ENCODE assay signal across 28 cellular contexts in the genomic region with DNA sequence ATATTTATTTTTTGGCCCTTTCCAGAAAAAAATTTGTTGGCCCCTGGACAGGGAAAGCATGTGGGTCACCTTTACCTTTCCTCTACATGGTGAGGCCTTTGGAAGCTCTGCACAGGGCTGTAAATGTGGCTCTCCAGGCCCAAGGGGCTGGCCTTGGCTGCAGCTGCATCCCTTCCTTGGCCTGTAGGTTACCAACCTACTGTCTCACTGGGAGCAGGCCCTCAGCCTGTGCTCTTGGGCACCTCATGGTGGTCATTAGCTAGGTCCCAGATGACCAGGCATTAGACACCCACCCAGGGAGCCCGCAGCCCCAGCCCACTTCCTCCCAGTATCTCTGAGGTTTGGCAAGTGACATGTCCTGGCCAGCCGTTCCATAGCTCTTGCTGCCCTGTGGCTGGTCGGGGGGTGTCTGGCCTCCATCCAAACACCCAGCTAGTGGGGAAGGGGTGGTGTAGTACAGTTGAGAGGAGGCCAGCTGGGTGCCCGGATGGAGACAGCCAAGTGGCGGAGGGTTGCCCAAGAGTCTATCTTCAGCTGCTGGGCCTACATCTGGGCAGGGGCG. TPM values are rescaled to one million over a fixed set of nuclear protein-coding genes. Genes with fewer than 3 reads are reported as not detected.
DNase-seq lines count a peak whose midpoint lies in the region; ATAC-seq and TF ChIP-seq lines count a peak whose summit lies in the region.
"Had no signal": no experiment of that assay in that cellular context is flagged by ENCODE, and none has a peak within 500 bp of the region (broad histone marks: within the 10 kb centered on the region; RNA-seq: fewer than 3 reads in every experiment).

No MANE protein-coding gene starts in this region.

- H3K79me1 ChIP-seq in H9 (ENCODE audit: insufficient read depth, low read depth, low read length, poor library complexity, severe bottlenecking) (no peaks in the 10 kb centered on the region), IMR-90 (ENCODE audit: low read depth in 1 of 2, low read length in 2 of 2) (no peaks in the 10 kb centered on the region), neuronal stem cell (ENCODE audit: low read depth, low read length) (no peaks in the 10 kb centered on the region)

- H3T11ph ChIP-seq in H9 (ENCODE audit: low read length), result no peak overlapping the region

- H3K9ac ChIP-seq in H9 (ENCODE audit: extremely low read depth, insufficient read length, low read length) (no peak overlapping the region), IMR-90 (ENCODE audit: low read depth, low read length) (no peak overlapping the region), endodermal cell (ENCODE audit: extremely low read depth, low read length, poor library complexity, severe bottlenecking) (no peak overlapping the region), neuronal stem cell (ENCODE audit: low read depth, low read length, poor library complexity) (no peak overlapping the region)
- H3K9ac ChIP-seq: SK-N-SH had no signal

- H3K36me3 Mint-ChIP-seq in H9 (ENCODE audit: insufficient read depth in 1 of 3, low read depth in 3 of 3) (no peaks in the 10 kb centered on the region), endodermal cell (ENCODE audit: low read depth) (no peaks in the 10 kb centered on the region)
- H3K36me3 Mint-ChIP-seq: CD4-positive, alpha-beta memory T cell had no signal

- no peak overlapping the region for H2AK9ac ChIP-seq in IMR-90 (replicated peaks; ENCODE audit: low read depth, low read length, poor library complexity)

- H4K5ac ChIP-seq in H9 (ENCODE audit: insufficient read length, low read depth, low read length) (no peak overlapping the region), IMR-90 (ENCODE audit: low read depth, low read length) (no peak overlapping the region)

- DNase-seq in H9 (no peak), IMR-90 (no peak), endodermal cell (peak; percentile 53), neuronal stem cell (ENCODE audit: low spot score) (no peak), pons (ENCODE audit: low spot score) (no peak), omental fat pad (ENCODE audit: low spot score) (no peak), kidney glomerular epithelial cell (lab: John Stamatoyannopoulos, UW) (no peak)
- DNase-seq: C1 segment of cervical spinal cord; CD4-positive, alpha-beta memory T cell; COR-L47; DMS79; EL; GDM1; KBM-7; NCI-H1417; NCI-H187; NCI-H2081 treated with DMSO at 0.1 percent for 48 hours; NCI-H2171; NCI-H226; NCI-H510A; NCI-H774; SK-N-SH; SW 1271 had no signal

- no peak overlapping the region for H2BK120ac ChIP-seq in H9 (ENCODE audit: low read depth, low read length, poor library complexity, severe bottlenecking)
- H2BK120ac ChIP-seq in IMR-90 (ENCODE audit: low read depth, low read length), result no peak overlapping the region
- H2BK120ac ChIP-seq in neuronal stem cell (ENCODE audit: low read depth, low read length), result peak overlapping the region; percentile 44

- no peaks in the 10 kb centered on the region for H3K79me2 ChIP-seq in H9 (ENCODE audit: insufficient read depth, low read length)

- H2BK12ac ChIP-seq in H9 (ENCODE audit: insufficient read length, low read depth, low read length) (no peak overlapping the region), neuronal stem cell (ENCODE audit: low read length) (peak overlapping the region; percentile 66)

- H3K27me3 Mint-ChIP-seq in H9 (ENCODE audit: low read depth), result no peaks in the 10 kb centered on the region
- no peaks in the 10 kb centered on the region for H3K27me3 Mint-ChIP-seq in endodermal cell (ENCODE audit: insufficient read depth)

- peaks cover 18 to 23% of the 10 kb centered on the region in 2 experiments for H3K4me1 Mint-ChIP-seq in H9
- peaks cover 6% of the 10 kb centered on the region for H3K4me1 Mint-ChIP-seq in endodermal cell
- H3K4me1 Mint-ChIP-seq: CD4-positive, alpha-beta memory T cell had no signal

- H4K20me1 ChIP-seq in H9 (ENCODE audit: control insufficient read depth, insufficient read depth, insufficient read length), result no peaks in the 10 kb centered on the region
- no peaks in the 10 kb centered on the region for H4K20me1 ChIP-seq in IMR-90 (ENCODE audit: insufficient read depth, low read length)

- H3K36me3 ChIP-seq in IMR-90 (ENCODE audit: control insufficient read depth, insufficient read depth, low read length) (no peaks in the 10 kb centered on the region), endodermal cell (ENCODE audit: control insufficient read depth, insufficient read depth, low read length) (no peaks in the 10 kb centered on the region), neuronal stem cell (replicated peaks in 1 of 2; ENCODE audit: control insufficient read depth in 2 of 2, insufficient read depth in 2 of 2, low read length in 2 of 2) (no peaks in the 10 kb centered on the region)

- dilution Hi-C loops in IMR-90 (cut with HindIII; ENCODE audit: low sequenced_read_pairs, unreplicated experiment), result no loop called here

- H3K27ac ChIP-seq in H9 (ENCODE audit: insufficient read length, low read depth, low read length), result no peak overlapping the region
- H3K27ac ChIP-seq in IMR-90 (ENCODE audit: insufficient read depth, low read length), result no peak overlapping the region
- no peak overlapping the region for H3K27ac ChIP-seq in endodermal cell (ENCODE audit: low read depth, low read length)
- H3K27ac ChIP-seq in neuronal stem cell (replicated peaks; ENCODE audit: low read length), result no peak overlapping the region

- H2BK20ac ChIP-seq in H9 (ENCODE audit: low read depth, low read length, poor library complexity, severe bottlenecking) (no peak overlapping the region), IMR-90 (ENCODE audit: low read depth, low read length) (0 out of 2 replicates have a peak overlapping the region, but pooled peaks have one; percentile 16)

- H3K23me2 ChIP-seq in H9 (ENCODE audit: insufficient read length, low read depth, low read length, poor library complexity, severe bottlenecking), result no peaks in the 10 kb centered on the region

- intact Hi-C loops in IMR-90 (cut with micrococcal nuclease), result no loop called here

- H3K4me3 ChIP-seq in IMR-90 (ENCODE audit: insufficient read depth, low read depth, low read length) (no peak overlapping the region), endodermal cell (ENCODE audit: low read length) (no peak overlapping the region), neuronal stem cell (ENCODE audit: low read length in 2 of 2) (no peak overlapping the region)
- H3K4me3 ChIP-seq: GM12878 had no signal

- in situ Hi-C loops in IMR-90 (cut with MboI; ENCODE audit: low sequenced_read_pairs), result no loop called here

- peaks cover 6% of the 10 kb centered on the region; the same call in 1 of the 2 replicates for H3K4me1 ChIP-seq in H9 (ENCODE audit: insufficient read depth, low read length)
- H3K4me1 ChIP-seq in IMR-90 (ENCODE audit: control insufficient read depth, insufficient read depth, low read length), result no peaks in the 10 kb centered on the region
- H3K4me1 ChIP-seq in endodermal cell (ENCODE audit: control insufficient read depth, insufficient read depth, low read length), result no peaks in the 10 kb centered on the region
- peaks cover 0 to 2% of the 10 kb centered on the region in 2 donors for H3K4me1 ChIP-seq in neuronal stem cell (ENCODE audit: control insufficient read depth in 2 of 2, insufficient read depth in 1 of 2, low read depth in 1 of 2, low read length in 2 of 2)

- H3K56ac ChIP-seq in H9 (ENCODE audit: insufficient read length, low read depth, low read length) (no peak overlapping the region), IMR-90 (ENCODE audit: extremely low read depth, insufficient read depth, low read length) (no peak overlapping the region)

- H2BK5ac ChIP-seq in H9 (ENCODE audit: insufficient read length, low read length) (no peak overlapping the region), IMR-90 (ENCODE audit: low read depth, low read length, poor library complexity, severe bottlenecking) (no peak overlapping the region), neuronal stem cell (ENCODE audit: low read length) (peak overlapping the region; percentile 71)

- H4K8ac ChIP-seq in H9 (replicated peaks; ENCODE audit: insufficient read length, low read depth, low read length) (no peak overlapping the region), IMR-90 (ENCODE audit: low read depth in 2 of 2, low read length in 2 of 2) (no peak overlapping the region), neuronal stem cell (ENCODE audit: low read depth, low read length) (no peak overlapping the region)

- peaks cover 4% of the 10 kb centered on the region; the same call in 1 of the 2 replicates for H3K9me1 ChIP-seq in IMR-90 (ENCODE audit: insufficient read depth, low read length)

- H3K4ac ChIP-seq in H9 (ENCODE audit: low read depth, low read length), result no peak overlapping the region
- no peak overlapping the region for H3K4ac ChIP-seq in IMR-90 (ENCODE audit: low read depth, low read length)
- H3K4ac ChIP-seq in neuronal stem cell (ENCODE audit: low read length), result no peak overlapping the region

- CTCF ChIA-PET in IMR-90 (lab: Yijun Ruan, JAX), result no interaction called here

- H3K27ac Mint-ChIP-seq in H9 (peak overlapping the region; percentile 73 to 95 (median 92)), endodermal cell (no peak overlapping the region)

- no peak for TF ChIP-seq POLR2A in IMR-90 (IDR thresholded peaks at IDR 0.05; ENCODE audit: low read depth, low read length)

- H3K9me3 ChIP-seq in H9 (ENCODE audit: control insufficient read depth, low read depth, low read length), result no peaks in the 10 kb centered on the region
- H3K9me3 ChIP-seq in IMR-90 (ENCODE audit: control insufficient read depth, insufficient read depth, low read length), result no peaks in the 10 kb centered on the region
- H3K9me3 ChIP-seq in endodermal cell (ENCODE audit: control insufficient read depth, low read length), result no peaks in the 10 kb centered on the region
- no peaks in the 10 kb centered on the region for H3K9me3 ChIP-seq in neuronal stem cell (replicated peaks in 1 of 2; ENCODE audit: control insufficient read depth in 2 of 2, insufficient read depth in 1 of 2, low read depth in 1 of 2, low read length in 2 of 2)
- H3K9me3 ChIP-seq: SK-N-SH had no signal

- H3K18ac ChIP-seq in H9 (ENCODE audit: insufficient read length, low read depth, low read length), result no peak overlapping the region
- no peak overlapping the region for H3K18ac ChIP-seq in IMR-90 (ENCODE audit: low read depth, low read length)
- peak overlapping the region; percentile 55 for H3K18ac ChIP-seq in neuronal stem cell (ENCODE audit: low read length)

- H3K4me3 Mint-ChIP-seq in H9 (no peak overlapping the region; a peak in 1 of 5 replicates), endodermal cell (no peak overlapping the region)
- H3K4me3 Mint-ChIP-seq: CD4-positive, alpha-beta memory T cell had no signal

- BruUV-seq in IMR-90 (replicated peaks; lab: Mats Ljungman, UMichigan), result no TSS peak

- no CpG with 5 or more reads among the region's 6 CpGs for WGBS in H9 (ENCODE audit: extremely low coverage, insufficient read length, low lambda C conversion rate)
- no CpG with 5 or more reads among the region's 6 CpGs for WGBS in IMR-90 (ENCODE audit: extremely low coverage in 2 of 2, insufficient read length in 1 of 2), 2 experiments
- WGBS in endodermal cell (ENCODE audit: insufficient coverage in 1 of 2, insufficient read length in 1 of 2), 2 experiments, result 95 to 100% methylated on average over 2 to 6 of the region's 6 CpGs
- WGBS in neuronal stem cell (ENCODE audit: extremely low coverage in 2 of 2, insufficient read length in 2 of 2, insufficient replicate concordance in 1 of 2), 2 donors, result no CpG with 5 or more reads among the region's 6 CpGs

- H2AK5ac ChIP-seq in H9 (ENCODE audit: insufficient read length, low read length), result no peak overlapping the region
- H2AK5ac ChIP-seq in IMR-90 (ENCODE audit: low read depth, low read length), result no peak overlapping the region; the same call in 1 of the 2 replicates
- peak overlapping the region; percentile 95 for H2AK5ac ChIP-seq in neuronal stem cell (ENCODE audit: low read depth, low read length)

- ATAC-seq in IMR-90 (ENCODE audit: low read depth) (no peak), omental fat pad (ENCODE audit: low FRiP score) (no peak)
- ATAC-seq: GM12878 had no signal

- no peak overlapping the region for H2BK15ac ChIP-seq in H9 (ENCODE audit: low read depth, low read length)
- H2BK15ac ChIP-seq in IMR-90 (ENCODE audit: low read depth, low read length), result no peak overlapping the region
- H2BK15ac ChIP-seq in neuronal stem cell (ENCODE audit: low read length), result peak overlapping the region; percentile 95

- H3K14ac ChIP-seq in H9 (ENCODE audit: insufficient read depth, low read length) (no peak overlapping the region; the same call in 1 of the 2 replicates), IMR-90 (replicated peaks; ENCODE audit: low read depth, low read length) (no peak overlapping the region), neuronal stem cell (ENCODE audit: low read length) (peak overlapping the region; percentile 76)

- H3K27me3 ChIP-seq in H9 (ENCODE audit: insufficient read depth, low read length) (no peaks in the 10 kb centered on the region), IMR-90 (ENCODE audit: control insufficient read depth, insufficient read depth, low read length) (no peaks in the 10 kb centered on the region), endodermal cell (ENCODE audit: control insufficient read depth, insufficient read depth, low read length, poor library complexity, severe bottlenecking) (no peaks in the 10 kb centered on the region), neuronal stem cell (ENCODE audit: control insufficient read depth in 3 of 3, insufficient read depth in 3 of 3, low read depth in 1 of 3, low read length in 3 of 3) (no peaks in the 10 kb centered on the region)

- POLR2A ChIA-PET in IMR-90 (lab: Charles Lee; ENCODE audit: unreplicated experiment), result no interaction called here

- H4K91ac ChIP-seq in H9 (ENCODE audit: insufficient read length, low read depth, low read length) (no peak overlapping the region), IMR-90 (ENCODE audit: insufficient read depth, low read depth, low read length) (no peak overlapping the region), neuronal stem cell (ENCODE audit: low read depth, low read length, poor library complexity) (no peak overlapping the region)

- no peaks in the 10 kb centered on the region for H3K9me3 Mint-ChIP-seq in H9
- no peaks in the 10 kb centered on the region for H3K9me3 Mint-ChIP-seq in endodermal cell
- H3K9me3 Mint-ChIP-seq: CD4-positive, alpha-beta memory T cell had no signal

- TF ChIP-seq CTCF in H9 (conservative IDR thresholded peaks at IDR 0.05) (0 out of 3 replicates have a peak, but pooled peaks have one; percentile 10), IMR-90 (conservative IDR thresholded peaks at IDR 0.05; ENCODE audit: low read depth, low read length) (no peak), endodermal cell (conservative IDR thresholded peaks at IDR 0.05) (peak; percentile 39), omental fat pad (IDR thresholded peaks at IDR 0.05) (no peak)

- H3K23ac ChIP-seq in H9 (ENCODE audit: insufficient read length, low read depth, low read length) (no peak overlapping the region), IMR-90 (ENCODE audit: low read depth, low read length) (no peak overlapping the region), neuronal stem cell (ENCODE audit: low read depth, low read length, poor library complexity) (peak overlapping the region; percentile 5)

- no peak overlapping the region for H2AFZ ChIP-seq in H9 (ENCODE audit: low read length)
- peak overlapping the region; percentile 67 for H2AFZ ChIP-seq in IMR-90 (replicated peaks; ENCODE audit: low read length, poor library complexity)
- H2AFZ ChIP-seq in neuronal stem cell (ENCODE audit: low read length), result no peak overlapping the region

- TF ChIP-seq RAD21 in IMR-90 (IDR thresholded peaks at IDR 0.05; ENCODE audit: low read length), result no peak

- H3K4me2 ChIP-seq in H9 (ENCODE audit: insufficient read depth, insufficient read length, low read length) (no peak overlapping the region), IMR-90 (ENCODE audit: low read depth, low read length) (no peak overlapping the region), neuronal stem cell (ENCODE audit: insufficient read depth, low read length, poor library complexity, severe bottlenecking) (no peak overlapping the region)
- H3K4me2 ChIP-seq: SK-N-SH had no signal

RNA-seq across cellular contexts. Expression of a gene that starts 7.1 kb away (rescaled TPM):
- not detected in 2 replicates for total RNA-seq in H9 (2021)
- under 0.01 TPM in 1 of 2 replicates, not detected in the other for total RNA-seq in IMR-90 (2012; rRNA removed)
- 0.53 and 0.86 TPM in 2 replicates for polyA plus RNA-seq in IMR-90 (2012; rRNA removed)
- 0.32 and 0.45 TPM in 2 replicates for polyA plus RNA-seq in IMR-90 (2012; cell fraction: cytosol; rRNA removed)
- 0.72 and 0.95 TPM in 2 replicates for polyA plus RNA-seq in IMR-90 (2012; cell fraction: nucleus; rRNA removed; ENCODE audit: low replicate concordance)
- not detected for total RNA-seq in endodermal cell
- polyA plus RNA-seq in endodermal cell (2013, experiment 1 of 2), result not detected
- not detected for polyA plus RNA-seq in endodermal cell (2013, experiment 2 of 2)
- polyA plus RNA-seq in neuronal stem cell (2013, experiment 1 of 2), result 0.11 TPM
- polyA plus RNA-seq in neuronal stem cell (2013, experiment 2 of 2), result 0.03 TPM
- total RNA-seq in omental fat pad, result not detected
- total RNA-seq: A673; CD4-positive, alpha-beta memory T cell; H4; HT-29 had no signal

RNA-seq across cellular contexts. Expression of a gene that starts 42.8 kb away (rescaled TPM):
- total RNA-seq in H9 (2021) (not detected in 2 replicates), IMR-90 (2012; rRNA removed) (not detected in 2 replicates), endodermal cell (not detected), omental fat pad (1 to 10 TPM in 3 of 4 donors, not detected in 1; 2.0 to 4.5 (median 2.3) TPM)
- not detected in 2 replicates for polyA plus RNA-seq in IMR-90 (2012; rRNA removed)
- polyA plus RNA-seq in IMR-90 (2012; cell fraction: cytosol; rRNA removed), result 0.07 TPM in 1 of 2 replicates, not detected in the other
- 0.26 and 0.32 TPM in 2 replicates for polyA plus RNA-seq in IMR-90 (2012; cell fraction: nucleus; rRNA removed; ENCODE audit: low replicate concordance)
- polyA plus RNA-seq in endodermal cell (2013, experiment 1 of 2), result 0.32 TPM
- 0.33 TPM for polyA plus RNA-seq in endodermal cell (2013, experiment 2 of 2)
- 0.22 TPM for polyA plus RNA-seq in neuronal stem cell (2013, experiment 1 of 2)
- polyA plus RNA-seq in neuronal stem cell (2013, experiment 2 of 2), result 0.08 TPM
- total RNA-seq: A673; CD4-positive, alpha-beta memory T cell; H4; HT-29; MCF 10A had no signal
- polyA plus RNA-seq: CD4-positive, alpha-beta memory T cell; GM12878 had no signal

RNA-seq across cellular contexts. Expression of a gene that starts 44.5 kb away (rescaled TPM):
- total RNA-seq in H9 (2021) (not detected in 2 replicates), IMR-90 (2012; rRNA removed) (365 and 382 TPM in 2 replicates), endodermal cell (not detected), omental fat pad (1 to 10 TPM in 3 of 4 donors, not detected in 1; 3.0 to 9.7 (median 4.1) TPM)
- polyA plus RNA-seq in IMR-90 (2012; rRNA removed), result 287 and 316 TPM in 2 replicates
- 231 and 233 TPM in 2 replicates for polyA plus RNA-seq in IMR-90 (2012; cell fraction: cytosol; rRNA removed)
- 693 and 899 TPM in 2 replicates for polyA plus RNA-seq in IMR-90 (2012; cell fraction: nucleus; rRNA removed; ENCODE audit: low replicate concordance)
- 0.78 TPM for polyA plus RNA-seq in endodermal cell (2013, experiment 1 of 2)
- polyA plus RNA-seq in endodermal cell (2013, experiment 2 of 2), result 0.37 TPM
- polyA plus RNA-seq in neuronal stem cell (2013, experiment 1 of 2), result 0.04 TPM
- 0.11 TPM for polyA plus RNA-seq in neuronal stem cell (2013, experiment 2 of 2)
- total RNA-seq: A673; CD4-positive, alpha-beta memory T cell; HT-29 had no signal
- polyA plus RNA-seq: CD4-positive, alpha-beta memory T cell had no signal

Comparison
In these comparisons a context has a peak if more than half of its experiments do, and no peak if none do; other contexts are left out.
1. CTCF ChIP-seq: peak in H9 (single experiment) and endodermal cell (single experiment); none in IMR-90 (single experiment) and omental fat pad (0 of 3).
2. RNA of a gene that starts 44.5 kb away (total RNA-seq): 365 to 382 TPM in IMR-90; 3.0 to 9.7 TPM in omental fat pad, not detected in H9 and not detected in endodermal cell; every median in the first group is over 10 times any median in the second.